In the genomic region with DNA sequence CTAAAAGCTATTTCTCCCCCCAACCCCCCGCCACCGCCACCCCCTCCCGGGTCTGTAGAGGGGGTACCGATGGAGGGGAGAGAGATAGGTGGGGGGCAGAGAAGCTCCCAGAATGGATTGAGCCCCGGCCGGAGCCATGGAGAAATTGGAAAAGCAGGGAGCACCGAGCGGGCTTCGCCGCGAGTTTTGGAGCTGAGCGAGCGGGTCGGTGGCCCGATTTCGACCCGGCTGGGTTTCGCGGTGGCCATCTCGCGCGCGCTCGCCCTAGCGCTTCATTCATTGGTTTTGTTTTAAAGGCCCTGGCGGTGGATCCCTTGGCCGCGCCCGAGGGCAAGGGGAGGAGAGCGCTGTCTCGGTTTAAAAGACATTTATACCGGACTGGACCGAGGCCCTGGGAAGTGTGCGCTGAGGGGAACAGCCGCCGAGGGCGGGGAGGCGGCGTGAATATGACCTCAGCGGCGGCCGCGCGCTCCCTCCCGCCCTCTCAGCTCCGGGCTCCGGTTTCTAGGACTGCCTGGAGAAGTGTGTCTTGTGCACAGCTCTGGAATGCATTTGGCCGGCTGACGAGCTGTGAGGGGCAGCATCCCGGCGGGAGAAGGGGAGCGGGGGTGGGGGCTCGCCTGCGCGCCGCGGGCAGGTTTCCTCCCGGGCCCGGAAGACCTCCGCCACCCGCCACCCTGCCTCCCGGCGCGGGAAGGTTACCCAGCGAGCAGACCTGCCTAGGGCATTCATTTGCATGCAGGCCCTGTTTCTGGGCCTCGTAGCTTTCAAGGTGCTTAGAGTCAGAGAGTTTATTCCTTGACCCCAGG, we compare ENCODE assay signal across 8 cellular contexts. TPM values are rescaled to one million over a fixed set of nuclear protein-coding genes. Genes with fewer than 3 reads are reported as not detected.
DNase-seq lines count a peak whose midpoint lies in the region; TF ChIP-seq lines count a peak whose summit lies in the region.

No MANE protein-coding gene starts in this region.

- no peaks in the 10 kb centered on the region for H3K9me3 ChIP-seq in neutrophil

- TF ChIP-seq CTCF in GM20000 (IDR thresholded peaks at IDR 0.05; ENCODE audit: extremely low read depth, missing control alignments) (no peak), neutrophil (IDR thresholded peaks at IDR 0.05) (no peak)

- H3K36me3 Mint-ChIP-seq in activated naive CD4-positive, alpha-beta T cell treated with anti-CD3 and anti-CD28 coated beads, Interleukin-2, amount 50 U/mL, for 24 hours: peaks cover 4% of the 10 kb centered on the region

- H3K27me3 ChIP-seq in neutrophil: no peaks in the 10 kb centered on the region

- H3K4me1 ChIP-seq in neutrophil (ENCODE audit: control insufficient read depth in 1 of 2, insufficient read depth in 1 of 2, low read depth in 1 of 2, low read length in 1 of 2): peaks cover 33 to 35% of the 10 kb centered on the region in 2 experiments

- H3K9me3 Mint-ChIP-seq in activated naive CD4-positive, alpha-beta T cell treated with anti-CD3 and anti-CD28 coated beads, Interleukin-2, amount 50 U/mL, for 24 hours: no peaks in the 10 kb centered on the region

- H3K27ac Mint-ChIP-seq in activated naive CD4-positive, alpha-beta T cell treated with anti-CD3 and anti-CD28 coated beads, Interleukin-2, amount 50 U/mL, for 24 hours: peak overlapping the region; percentile 98

- no peaks in the 10 kb centered on the region for H3K36me3 ChIP-seq in neutrophil

- H3K4me3 ChIP-seq in neutrophil (ENCODE audit: low read depth in 1 of 2, low read length in 1 of 2): peak overlapping the region; percentile 82 to 91

- H3K27ac ChIP-seq in neutrophil: peak overlapping the region; percentile 92

- peak overlapping the region; percentile 92 for H3K4me3 Mint-ChIP-seq in activated naive CD4-positive, alpha-beta T cell treated with anti-CD3 and anti-CD28 coated beads, Interleukin-2, amount 50 U/mL, for 24 hours

- peak; percentile 67 for DNase-seq in DMS153 treated with DMSO at 0.1 percent for 48 hours (lab: John Stamatoyannopoulos, UW; ENCODE audit: unreplicated experiment)
- DNase-seq in GM20000 (ENCODE audit: low spot score): peak; percentile 77
- DNase-seq in HT-29 (ENCODE audit: low spot score): peak; percentile 73
- peak; percentile 67 for DNase-seq in germinal center (ENCODE audit: low spot score)
- no peak for DNase-seq in central memory CD4-positive, alpha-beta T cell

- no peaks in the 10 kb centered on the region for H3K27me3 Mint-ChIP-seq in activated naive CD4-positive, alpha-beta T cell treated with anti-CD3 and anti-CD28 coated beads, Interleukin-2, amount 50 U/mL, for 24 hours

- H3K4me1 Mint-ChIP-seq in activated naive CD4-positive, alpha-beta T cell treated with anti-CD3 and anti-CD28 coated beads, Interleukin-2, amount 50 U/mL, for 24 hours: peaks cover 31% of the 10 kb centered on the region

TF ChIP-seq in PFSK-1, 5 proteins besides CTCF, POLR2A, EP300 and RAD21:
- TF ChIP-seq SIN3A (IDR thresholded peaks at IDR 0.05; ENCODE audit: borderline replicate concordance, insufficient read depth, low read length): no peak
- TF ChIP-seq, protein P1, sequence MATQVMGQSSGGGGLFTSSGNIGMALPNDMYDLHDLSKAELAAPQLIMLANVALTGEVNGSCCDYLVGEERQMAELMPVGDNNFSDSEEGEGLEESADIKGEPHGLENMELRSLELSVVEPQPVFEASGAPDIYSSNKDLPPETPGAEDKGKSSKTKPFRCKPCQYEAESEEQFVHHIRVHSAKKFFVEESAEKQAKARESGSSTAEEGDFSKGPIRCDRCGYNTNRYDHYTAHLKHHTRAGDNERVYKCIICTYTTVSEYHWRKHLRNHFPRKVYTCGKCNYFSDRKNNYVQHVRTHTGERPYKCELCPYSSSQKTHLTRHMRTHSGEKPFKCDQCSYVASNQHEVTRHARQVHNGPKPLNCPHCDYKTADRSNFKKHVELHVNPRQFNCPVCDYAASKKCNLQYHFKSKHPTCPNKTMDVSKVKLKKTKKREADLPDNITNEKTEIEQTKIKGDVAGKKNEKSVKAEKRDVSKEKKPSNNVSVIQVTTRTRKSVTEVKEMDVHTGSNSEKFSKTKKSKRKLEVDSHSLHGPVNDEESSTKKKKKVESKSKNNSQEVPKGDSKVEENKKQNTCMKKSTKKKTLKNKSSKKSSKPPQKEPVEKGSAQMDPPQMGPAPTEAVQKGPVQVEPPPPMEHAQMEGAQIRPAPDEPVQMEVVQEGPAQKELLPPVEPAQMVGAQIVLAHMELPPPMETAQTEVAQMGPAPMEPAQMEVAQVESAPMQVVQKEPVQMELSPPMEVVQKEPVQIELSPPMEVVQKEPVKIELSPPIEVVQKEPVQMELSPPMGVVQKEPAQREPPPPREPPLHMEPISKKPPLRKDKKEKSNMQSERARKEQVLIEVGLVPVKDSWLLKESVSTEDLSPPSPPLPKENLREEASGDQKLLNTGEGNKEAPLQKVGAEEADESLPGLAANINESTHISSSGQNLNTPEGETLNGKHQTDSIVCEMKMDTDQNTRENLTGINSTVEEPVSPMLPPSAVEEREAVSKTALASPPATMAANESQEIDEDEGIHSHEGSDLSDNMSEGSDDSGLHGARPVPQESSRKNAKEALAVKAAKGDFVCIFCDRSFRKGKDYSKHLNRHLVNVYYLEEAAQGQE (IDR thresholded peaks at IDR 0.05; ENCODE audit: insufficient read depth in 1 of 2, low read depth in 2 of 2, low read length in 2 of 2): 0 out of 4 replicates have a peak, but pooled peaks of 1 of the 2 experiments have one; percentile 10
- TF ChIP-seq POLR2AphosphoS5 (IDR thresholded peaks at IDR 0.05; ENCODE audit: low read depth, low read length): peak; percentile 44
- no peak for TF ChIP-seq FOXP2 (optimal IDR thresholded peaks at IDR 0.05; ENCODE audit: borderline replicate concordance, extremely low read depth, extremely low read length, insufficient read depth)
- TF ChIP-seq TAF1 (IDR thresholded peaks at IDR 0.05; ENCODE audit: borderline replicate concordance, insufficient read depth, low read length): 0 out of 2 replicates have a peak, but pooled peaks have one; percentile 23

RNA-seq across cellular contexts. Expression of a gene that starts 1.7 kb away (rescaled TPM):
- total RNA-seq in HT-29 (2014; rRNA removed; shearing (Covaris generic)): 70.8 and 72.3 TPM in 2 replicates
- 13.8 TPM for polyA plus RNA-seq in PFSK-1 (2012; ENCODE audit: insufficient read length, low read depth)
